ENCODE assay signal across 28 cellular contexts in genomic region chr5:160181965-160182622, GRCh38. TPM values are rescaled to one million over a fixed set of nuclear protein-coding genes. Genes with fewer than 3 reads are reported as not detected.
DNase-seq lines count a peak whose midpoint lies in the region; ATAC-seq, FAIRE-seq and TF ChIP-seq lines count a peak whose summit lies in the region.
"Had no signal": no experiment of that assay in that cellular context is flagged by ENCODE, and none has a peak within 500 bp of the region (broad histone marks: within the 10 kb centered on the region; RNA-seq: fewer than 3 reads in every experiment).

No MANE protein-coding gene starts in this region.

- H3K27ac ChIP-seq in SK-N-SH (ENCODE audit: low read depth in 2 of 2, low read length in 1 of 2) (no peak overlapping the region), smooth muscle cell (ENCODE audit: low read depth) (no peak overlapping the region)
- H3K27ac ChIP-seq: ovary, suprapubic skin, vagina had no signal

- H3K27me3 ChIP-seq in SK-N-SH (ENCODE audit: insufficient read depth) = no peaks in the 10 kb centered on the region
- no peaks in the 10 kb centered on the region for H3K27me3 ChIP-seq in bronchial epithelial cell (ENCODE audit: control insufficient read depth, insufficient read depth, low read length)
- no peaks in the 10 kb centered on the region for H3K27me3 ChIP-seq in smooth muscle cell (ENCODE audit: low read depth)
- H3K27me3 ChIP-seq: BE2C, ovary, suprapubic skin, vagina had no signal

- H2AFZ ChIP-seq in SK-N-SH (ENCODE audit: low read depth) (0 out of 2 replicates have a peak overlapping the region, but pooled peaks have one; percentile 46), smooth muscle cell (ENCODE audit: low read depth) (peak overlapping the region; percentile 49)

- H4K20me1 ChIP-seq in SK-N-SH (ENCODE audit: insufficient read depth) (no peaks in the 10 kb centered on the region), smooth muscle cell (ENCODE audit: low read depth) (no peaks in the 10 kb centered on the region)

- no peak for TF ChIP-seq RAD21 in SK-N-SH (IDR thresholded peaks at IDR 0.05; ENCODE audit: low read length)

- H3K9me3 ChIP-seq in SK-N-SH (no peaks in the 10 kb centered on the region), smooth muscle cell (replicated peaks; ENCODE audit: low read depth) (no peaks in the 10 kb centered on the region)
- H3K9me3 ChIP-seq: BE2C, ovary, suprapubic skin, vagina had no signal

- H3K4me1 Mint-ChIP-seq in type B pancreatic cell (ENCODE audit: unreplicated experiment) = peaks cover 10% of the 10 kb centered on the region
- no peaks in the 10 kb centered on the region for H3K4me1 Mint-ChIP-seq in activated naive CD4-positive, alpha-beta T cell treated with anti-CD3 and anti-CD28 coated beads for 36 hours (ENCODE audit: low read depth)

- TF ChIP-seq CTCF in SK-N-SH (IDR thresholded peaks at IDR 0.05) = no peak
- no peak for TF ChIP-seq CTCF in bronchial epithelial cell (IDR thresholded peaks at IDR 0.05; ENCODE audit: insufficient read depth, low read length, severe bottlenecking)
- no peak for TF ChIP-seq CTCF in smooth muscle cell (IDR thresholded peaks at IDR 0.05; ENCODE audit: borderline replicate concordance, insufficient read depth, poor library complexity, severe bottlenecking)
- TF ChIP-seq CTCF in type B pancreatic cell (conservative IDR thresholded peaks at IDR 0.05) = no peak

- FAIRE-seq in bronchial epithelial cell (lab: Jason Lieb, UNC) = peak; percentile 32
- FAIRE-seq: H54 had no signal

- H3K4me3 Mint-ChIP-seq in type B pancreatic cell = no peak overlapping the region
- H3K4me3 Mint-ChIP-seq in activated naive CD4-positive, alpha-beta T cell treated with anti-CD3 and anti-CD28 coated beads for 36 hours = no peak overlapping the region
- H3K4me3 Mint-ChIP-seq: activated CD8-positive, alpha-beta T cell treated with anti-CD3 and anti-CD28 coated beads for 36 hours; IgD-negative memory B cell; naive thymus-derived CD8-positive, alpha-beta T cell had no signal

- no peaks in the 10 kb centered on the region for H3K36me3 Mint-ChIP-seq in type B pancreatic cell
- H3K36me3 Mint-ChIP-seq in activated naive CD4-positive, alpha-beta T cell treated with anti-CD3 and anti-CD28 coated beads for 36 hours (ENCODE audit: low read depth) = no peaks in the 10 kb centered on the region

- H3K4me1 ChIP-seq in SK-N-SH (ENCODE audit: control insufficient read depth in 1 of 2, insufficient read depth in 2 of 2, low read depth in 1 of 2, low read length in 1 of 2) = peaks cover 0 to 13% of the 10 kb centered on the region in 2 experiments; a peak in 1 of 4 replicates
- no peaks in the 10 kb centered on the region for H3K4me1 ChIP-seq in smooth muscle cell (ENCODE audit: low read depth)
- H3K4me1 ChIP-seq: BE2C, suprapubic skin, vagina had no signal

- no peaks in the 10 kb centered on the region for H3K9me2 ChIP-seq in SK-N-SH

- H3K4me3 ChIP-seq in SK-N-SH (ENCODE audit: low read depth in 2 of 2, low read length in 1 of 2) = no peak overlapping the region
- H3K4me3 ChIP-seq in bronchial epithelial cell (ENCODE audit: low read depth, low read length) = no peak overlapping the region
- H3K4me3 ChIP-seq in smooth muscle cell = no peak overlapping the region
- H3K4me3 ChIP-seq: ovary, suprapubic skin, vagina had no signal

- CTCF ChIA-PET in SK-N-SH (lab: Yijun Ruan, JAX) = no interaction called here
- CTCF ChIA-PET in activated naive CD4-positive, alpha-beta T cell treated with anti-CD3 and anti-CD28 coated beads for 36 hours (lab: Charles Lee) = interaction anchor here (0.6 kb wide), 1 partner anchor 49 kb away, joined by 4 read pairs; no protein-coding TSS in a partner anchor

- no peak for TF ChIP-seq EP300 in SK-N-SH (IDR thresholded peaks at IDR 0.05; ENCODE audit: borderline replicate concordance in 1 of 2, low read depth in 1 of 2, low read length in 1 of 2)

- no peak for DNase-seq in SK-N-SH
- DNase-seq in MV-4-11 (lab: John Stamatoyannopoulos, UW) = peak; percentile 43
- DNase-seq in bronchial epithelial cell (ENCODE audit: low read depth) = peak; percentile 31
- no peak for DNase-seq in smooth muscle cell (lab: John Stamatoyannopoulos, UW; ENCODE audit: unreplicated experiment)
- DNase-seq in NCI-H446 treated with DMSO at 0.1 percent for 48 hours (lab: John Stamatoyannopoulos, UW) = no peak
- no peak for DNase-seq in type B pancreatic cell (ENCODE audit: extremely low spot score, unreplicated experiment)
- DNase-seq in activated naive CD4-positive, alpha-beta T cell treated with anti-CD3 and anti-CD28 coated beads for 36 hours = no peak
- DNase-seq: 8988T; activated CD8-positive, alpha-beta T cell treated with anti-CD3 and anti-CD28 coated beads for 36 hours; activated naive CD4-positive, alpha-beta T cell treated with Interleukin-2 at 50 U/mL for 16 hours; BE2C; central memory CD4-positive, alpha-beta T cell; GDM1; left colon; MM.1S; naive thymus-derived CD8-positive, alpha-beta T cell; NCI-H1694 treated with DMSO at 0.1 percent for 48 hours; NCI-H2227 treated with DMSO at 0.1 percent for 48 hours; ovary; right cardiac atrium; T-helper 9 cell had no signal

- POLR2A ChIA-PET in SK-N-SH (lab: Yijun Ruan, JAX) = no interaction called here

- H3K9ac ChIP-seq in SK-N-SH (no peak overlapping the region), smooth muscle cell (ENCODE audit: low read depth) (no peak overlapping the region)

- no peak overlapping the region for H3K27ac Mint-ChIP-seq in type B pancreatic cell
- no peak overlapping the region for H3K27ac Mint-ChIP-seq in activated naive CD4-positive, alpha-beta T cell treated with anti-CD3 and anti-CD28 coated beads for 36 hours
- H3K27ac Mint-ChIP-seq: activated CD8-positive, alpha-beta T cell treated with anti-CD3 and anti-CD28 coated beads for 36 hours; IgD-negative memory B cell; naive thymus-derived CD8-positive, alpha-beta T cell had no signal

- ATAC-seq in SK-N-SH treated with all-trans-retinoic acid at 6 μM for 48 hours = no peak; the same call in 2 of the 3 replicates
- ATAC-seq: activated CD4-positive, CD25-positive, alpha-beta regulatory T cell treated with anti-CD3 and anti-CD28 coated beads, Interleukin-2, amount 50 U/mL, for 24 hours; activated CD8-positive, alpha-beta T cell treated with anti-CD3 and anti-CD28 coated beads for 36 hours; left colon; naive thymus-derived CD8-positive, alpha-beta T cell; right cardiac atrium had no signal

- H3K9me3 Mint-ChIP-seq in type B pancreatic cell = peaks cover 5% of the 10 kb centered on the region
- H3K9me3 Mint-ChIP-seq in activated naive CD4-positive, alpha-beta T cell treated with anti-CD3 and anti-CD28 coated beads for 36 hours = peaks cover 8% of the 10 kb centered on the region

- no peaks in the 10 kb centered on the region for H3F3A ChIP-seq in SK-N-SH (replicated peaks; ENCODE audit: insufficient read depth)
- H3F3A ChIP-seq in smooth muscle cell (ENCODE audit: low read depth) = no peaks in the 10 kb centered on the region

- H3K36me3 ChIP-seq in SK-N-SH (replicated peaks in 1 of 2; ENCODE audit: control insufficient read depth in 1 of 2, insufficient read depth in 2 of 2, low read length in 1 of 2) (no peaks in the 10 kb centered on the region), bronchial epithelial cell (ENCODE audit: control insufficient read depth, insufficient read depth, low read length) (no peaks in the 10 kb centered on the region), smooth muscle cell (ENCODE audit: low read depth) (no peaks in the 10 kb centered on the region)
- H3K36me3 ChIP-seq: BE2C, ovary, suprapubic skin, vagina had no signal

- no peak overlapping the region for H3K4me2 ChIP-seq in SK-N-SH
- H3K4me2 ChIP-seq in smooth muscle cell = no peak overlapping the region

- 76% methylated on average over 9 of the region's 9 CpGs for WGBS in SK-N-SH (ENCODE audit: low lambda C conversion rate)
- WGBS in smooth muscle cell (ENCODE audit: low lambda C conversion rate) = 48% methylated on average over 9 of the region's 9 CpGs

- H3K27me3 Mint-ChIP-seq in type B pancreatic cell = peaks cover 3% of the 10 kb centered on the region
- peaks cover 10% of the 10 kb centered on the region for H3K27me3 Mint-ChIP-seq in activated naive CD4-positive, alpha-beta T cell treated with anti-CD3 and anti-CD28 coated beads for 36 hours (ENCODE audit: low read depth)

- H3K79me2 ChIP-seq in SK-N-SH (ENCODE audit: insufficient read depth) (no peaks in the 10 kb centered on the region), smooth muscle cell (ENCODE audit: low read depth) (no peaks in the 10 kb centered on the region)

- intact Hi-C loops in activated naive CD4-positive, alpha-beta T cell treated with anti-CD3 and anti-CD28 coated beads for 36 hours (cut with micrococcal nuclease) = no loop called here

TF ChIP-seq in SK-N-SH, 30 proteins besides CTCF, POLR2A, EP300 and RAD21 (continues in another document):
- TF ChIP-seq FOXJ3 (CRISPR knock-in tag; IDR thresholded peaks at IDR 0.05) (no peak), NFIC (IDR thresholded peaks at IDR 0.05; ENCODE audit: borderline replicate concordance) (no peak), TAF1 (IDR thresholded peaks at IDR 0.05; ENCODE audit: borderline replicate concordance, low read depth, low read length) (no peak), POLR2AphosphoS5 (IDR thresholded peaks at IDR 0.05; ENCODE audit: low read depth, low read length) (no peak), GATA2 (CRISPR knock-in tag; IDR thresholded peaks at IDR 0.05) (no peak)

TF ChIP-seq in SK-N-SH treated with all-trans-retinoic acid at 6 μM for 48 hours, 23 proteins besides CTCF, POLR2A, EP300 and RAD21 (continues in another document):
- TF ChIP-seq ZNF565 (CRISPR knock-in tag; conservative IDR thresholded peaks at IDR 0.05; ENCODE audit: low read depth) = no peak
- no peak for TF ChIP-seq ISL1 (CRISPR knock-in tag; IDR thresholded peaks at IDR 0.05)
- TF ChIP-seq OSR1 (CRISPR knock-in tag; IDR thresholded peaks at IDR 0.05) = no peak
- TF ChIP-seq RARB (CRISPR knock-in tag; IDR thresholded peaks at IDR 0.05) = no peak
- no peak for TF ChIP-seq PPARA (CRISPR knock-in tag; IDR thresholded peaks at IDR 0.05; ENCODE audit: borderline replicate concordance)

RNA-seq across cellular contexts. Expression of gene FABP6, which starts 47.2 kb away (rescaled TPM):
- polyA plus RNA-seq in SK-N-SH (2012; rRNA removed) = 1.1 and 1.3 TPM in 2 replicates
- 1.2 and 1.6 TPM in 2 replicates for polyA plus RNA-seq in SK-N-SH (2012; cell fraction: cytosol; rRNA removed)
- polyA plus RNA-seq in SK-N-SH (2012; cell fraction: nucleus; rRNA removed) = 0.18 and 0.26 TPM in 2 replicates
- total RNA-seq in bronchial epithelial cell = 0.77 TPM in 1 of 2 replicates, not detected in the other
- total RNA-seq in smooth muscle cell = not detected in 2 replicates
- 1.3 TPM in 1 of 2 replicates, not detected in the other for polyA plus RNA-seq in smooth muscle cell
- 0.85 and 6.3 TPM in 2 replicates for total RNA-seq in type B pancreatic cell (ENCODE audit: low replicate concordance)
- not detected for total RNA-seq in activated naive CD4-positive, alpha-beta T cell treated with anti-CD3 and anti-CD28 coated beads for 36 hours
- total RNA-seq: activated CD8-positive, alpha-beta T cell treated with anti-CD3 and anti-CD28 coated beads for 36 hours; left colon; mesenteric fat pad; naive thymus-derived CD8-positive, alpha-beta T cell; right cardiac atrium had no signal
- polyA plus RNA-seq: IgD-negative memory B cell; naive thymus-derived CD8-positive, alpha-beta T cell had no signal

Comparison
In these comparisons a context has a peak if more than half of its experiments do, and no peak if none do; other contexts are left out.
1. DNase-seq: peak in MV-4-11 (single experiment) and bronchial epithelial cell (single experiment); none in SK-N-SH (single experiment), smooth muscle cell (single experiment), NCI-H446 treated with DMSO at 0.1 percent for 48 hours (single experiment), type B pancreatic cell (single experiment) and activated naive CD4-positive, alpha-beta T cell treated with anti-CD3 and anti-CD28 coated beads for 36 hours (single experiment).